In genomic region chr3:123168605-123169004, GRCh38 we compare ENCODE assay signal across 7 cellular contexts.
"Had no signal": no experiment of that assay in that cellular context is flagged by ENCODE, and none has a peak within 500 bp of the region (broad histone marks: within the 10 kb centered on the region; RNA-seq: fewer than 3 reads in every experiment).

No MANE protein-coding gene starts in this region.

- ATAC-seq: GM23338 had no signal

- H2AFZ ChIP-seq: GM23338 had no signal

- H3K4me2 ChIP-seq: GM23338 had no signal

- DNase-seq: H9, HCEC 1CT, KBM-7 had no signal

- H3K4me3 ChIP-seq: GM23338 had no signal

- FAIRE-seq: H1, H54, HTR-8/SVneo had no signal
